ENCODE assay signal across 11 cellular contexts in the genomic region with DNA sequence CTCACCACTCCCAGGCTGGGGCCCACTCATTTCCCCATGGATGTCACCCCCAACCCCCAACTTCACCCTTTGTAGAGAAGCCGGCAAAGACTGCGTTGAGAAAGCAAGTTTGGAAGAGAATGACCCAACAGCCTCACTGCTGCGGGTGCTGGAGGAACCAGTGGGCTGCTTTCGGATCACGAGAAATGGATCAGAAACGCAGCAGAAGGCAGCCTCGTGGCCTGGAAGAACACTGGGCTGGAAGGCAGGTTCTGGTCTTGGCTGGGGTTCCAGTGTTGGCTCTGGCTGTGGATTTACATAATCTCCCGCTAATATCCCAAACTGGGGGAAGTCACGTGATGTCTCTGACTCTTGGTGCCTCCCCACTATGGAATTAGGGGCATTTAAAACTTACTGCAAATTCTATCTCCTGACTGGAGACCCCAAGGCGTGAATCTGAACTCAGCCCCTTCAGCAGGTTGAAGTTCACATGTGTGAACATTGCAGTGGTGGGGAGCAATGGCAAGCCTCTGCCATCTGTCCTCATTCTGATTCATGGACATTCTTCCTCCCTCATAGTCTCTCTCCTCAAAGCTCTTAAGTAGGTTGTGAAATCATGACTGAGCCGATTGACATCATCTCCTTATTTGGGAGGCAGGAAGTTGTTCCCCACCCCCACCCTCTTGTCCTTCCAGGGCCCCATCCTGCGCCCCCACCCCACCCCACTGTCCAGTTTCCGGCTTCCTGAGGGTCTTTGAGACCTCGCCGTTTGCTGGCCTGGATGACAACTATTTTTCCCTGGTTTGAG. TPM values are rescaled to one million over a fixed set of nuclear protein-coding genes. Genes with fewer than 3 reads are reported as not detected.
DNase-seq lines count a peak whose midpoint lies in the region; ATAC-seq and TF ChIP-seq lines count a peak whose summit lies in the region.
"Had no signal": no experiment of that assay in that cellular context is flagged by ENCODE, and none has a peak within 500 bp of the region (broad histone marks: within the 10 kb centered on the region; RNA-seq: fewer than 3 reads in every experiment).

No MANE protein-coding gene starts in this region.

- no peaks in the 10 kb centered on the region for H3K9me3 Mint-ChIP-seq in activated T-helper 1 cell treated with anti-CD3 and anti-CD28 coated beads, Interleukin-12 subunit alpha, Interleukin-12 subunit beta, Interleukin-2, Interleukin-4 antibody, amounts not matched to agents 30 ng/mL and 10 ng/mL and 1 ng/mL, durations not matched to agents 14 hours and 24 hours and 36 hours
- H3K9me3 Mint-ChIP-seq: activated T-cell treated with anti-CD3 and anti-CD28 coated beads, Interleukin-2, amount 50 U/mL, for 4 hours had no signal

- peaks cover 6% of the 10 kb centered on the region for H3K27me3 Mint-ChIP-seq in activated T-helper 1 cell treated with anti-CD3 and anti-CD28 coated beads, Interleukin-12 subunit alpha, Interleukin-12 subunit beta, Interleukin-2, Interleukin-4 antibody, amounts not matched to agents 30 ng/mL and 10 ng/mL and 1 ng/mL, durations not matched to agents 14 hours and 24 hours and 36 hours (ENCODE audit: insufficient read depth)

- DNase-seq in EL (peak; percentile 75), WERI-Rb-1 (peak; percentile 51), Right ventricle myocardium inferior (ENCODE audit: missing footprints) (peak; percentile 81), NCI-H748 (lab: John Stamatoyannopoulos, UW; ENCODE audit: unreplicated experiment) (no peak), Karpas-422 (no peak)
- DNase-seq in stimulated activated naive CD4-positive, alpha-beta T cell treated with Interleukin-2 at 50 U/mL for 16 hours (lab: John Stamatoyannopoulos, UW) = no peak
- DNase-seq in activated T-helper 1 cell treated with anti-CD3 and anti-CD28 coated beads, Interleukin-12 subunit alpha, Interleukin-12 subunit beta, Interleukin-2, Interleukin-4 antibody, amounts not matched to agents 30 ng/mL and 10 ng/mL and 1 ng/mL, durations not matched to agents 14 hours and 24 hours and 36 hours (ENCODE audit: low spot score) = no peak
- DNase-seq: activated T-cell treated with anti-CD3 and anti-CD28 coated beads, Interleukin-2, amount 50 U/mL, for 4 hours; Caco-2 had no signal

- H3K27ac ChIP-seq in WERI-Rb-1 = peak overlapping the region; percentile 60
- peak overlapping the region; percentile 59 for H3K27ac ChIP-seq in parathyroid adenoma
- no peak overlapping the region for H3K27ac ChIP-seq in Karpas-422 (ENCODE audit: low read length)

- H3K27ac Mint-ChIP-seq in activated T-helper 1 cell treated with anti-CD3 and anti-CD28 coated beads, Interleukin-12 subunit alpha, Interleukin-12 subunit beta, Interleukin-2, Interleukin-4 antibody, amounts not matched to agents 30 ng/mL and 10 ng/mL and 1 ng/mL, durations not matched to agents 14 hours and 24 hours and 36 hours = no peak overlapping the region

- intact Hi-C loops in Right ventricle myocardium inferior (cut with DNase I) = loop anchor here (5.0 kb wide), 1 partner anchor 47 kb away; no protein-coding TSS in a partner anchor
- intact Hi-C loops in activated T-helper 1 cell treated with anti-CD3 and anti-CD28 coated beads, Interleukin-12 subunit alpha, Interleukin-12 subunit beta, Interleukin-2, Interleukin-4 antibody, amounts not matched to agents 30 ng/mL and 10 ng/mL and 1 ng/mL, durations not matched to agents 14 hours and 24 hours and 36 hours (cut with micrococcal nuclease) = no loop called here

- ATAC-seq in Right ventricle myocardium inferior = peak; percentile 81
- ATAC-seq: activated T-cell treated with anti-CD3 and anti-CD28 coated beads, Interleukin-2, amount 50 U/mL, for 4 hours had no signal

- peaks cover 2% of the 10 kb centered on the region for H3K9me3 ChIP-seq in WERI-Rb-1 (ENCODE audit: severe bottlenecking)
- H3K9me3 ChIP-seq in parathyroid adenoma (ENCODE audit: control insufficient read depth, low read length) = no peaks in the 10 kb centered on the region
- H3K9me3 ChIP-seq in Karpas-422 (ENCODE audit: low read length) = no peaks in the 10 kb centered on the region
- H3K9me3 ChIP-seq: Caco-2 had no signal

- no peaks in the 10 kb centered on the region for H3K4me1 ChIP-seq in parathyroid adenoma
- H3K4me1 ChIP-seq in Karpas-422 (ENCODE audit: low read length) = no peaks in the 10 kb centered on the region
- H3K4me1 ChIP-seq: Caco-2 had no signal

- H3K36me3 ChIP-seq in WERI-Rb-1 (no peaks in the 10 kb centered on the region), parathyroid adenoma (ENCODE audit: control insufficient read depth, insufficient read depth, low read length) (no peaks in the 10 kb centered on the region), Karpas-422 (ENCODE audit: insufficient read depth, low read length) (no peaks in the 10 kb centered on the region)

- no peak overlapping the region for H3K4me3 Mint-ChIP-seq in activated T-helper 1 cell treated with anti-CD3 and anti-CD28 coated beads, Interleukin-12 subunit alpha, Interleukin-12 subunit beta, Interleukin-2, Interleukin-4 antibody, amounts not matched to agents 30 ng/mL and 10 ng/mL and 1 ng/mL, durations not matched to agents 14 hours and 24 hours and 36 hours
- H3K4me3 Mint-ChIP-seq: activated T-cell treated with anti-CD3 and anti-CD28 coated beads, Interleukin-2, amount 50 U/mL, for 4 hours had no signal

- H4K20me1 ChIP-seq in Karpas-422 (ENCODE audit: insufficient read depth, low read depth, low read length) = no peaks in the 10 kb centered on the region

- H3K27me3 ChIP-seq in WERI-Rb-1 (ENCODE audit: insufficient read depth, low read depth, severe bottlenecking) = no peaks in the 10 kb centered on the region
- no peaks in the 10 kb centered on the region for H3K27me3 ChIP-seq in parathyroid adenoma (ENCODE audit: control insufficient read depth, insufficient read depth, low read length)
- no peaks in the 10 kb centered on the region for H3K27me3 ChIP-seq in Karpas-422 (ENCODE audit: low read length)

- H3K4me3 ChIP-seq in WERI-Rb-1 (ENCODE audit: low read depth, low read length) (no peak overlapping the region), parathyroid adenoma (ENCODE audit: low read depth, low read length) (no peak overlapping the region), Karpas-422 (ENCODE audit: low read length) (no peak overlapping the region)
- H3K4me3 ChIP-seq: skin epidermis had no signal

- TF ChIP-seq CTCF in WERI-Rb-1 (IDR thresholded peaks at IDR 0.05; ENCODE audit: low read depth, low read length) = no peak
- no peak for TF ChIP-seq CTCF in parathyroid adenoma (IDR thresholded peaks at IDR 0.05)

- no peak overlapping the region for H3K9ac ChIP-seq in parathyroid adenoma
- H3K9ac ChIP-seq in Karpas-422 (ENCODE audit: low read length) = no peak overlapping the region

- H3K36me3 Mint-ChIP-seq in activated T-helper 1 cell treated with anti-CD3 and anti-CD28 coated beads, Interleukin-12 subunit alpha, Interleukin-12 subunit beta, Interleukin-2, Interleukin-4 antibody, amounts not matched to agents 30 ng/mL and 10 ng/mL and 1 ng/mL, durations not matched to agents 14 hours and 24 hours and 36 hours (ENCODE audit: low read depth) = no peaks in the 10 kb centered on the region

- H2AFZ ChIP-seq in parathyroid adenoma = no peak overlapping the region
- H2AFZ ChIP-seq in Karpas-422 (ENCODE audit: low read length) = no peak overlapping the region

- H3K79me2 ChIP-seq in parathyroid adenoma (no peaks in the 10 kb centered on the region), Karpas-422 (ENCODE audit: low read length) (no peaks in the 10 kb centered on the region)

- H3K9me2 ChIP-seq in Karpas-422 (replicated peaks; ENCODE audit: insufficient read depth, low read length) = no peaks in the 10 kb centered on the region

- no peaks in the 10 kb centered on the region for H3K4me1 Mint-ChIP-seq in activated T-helper 1 cell treated with anti-CD3 and anti-CD28 coated beads, Interleukin-12 subunit alpha, Interleukin-12 subunit beta, Interleukin-2, Interleukin-4 antibody, amounts not matched to agents 30 ng/mL and 10 ng/mL and 1 ng/mL, durations not matched to agents 14 hours and 24 hours and 36 hours (ENCODE audit: low read depth)

- no peak overlapping the region for H3K4me2 ChIP-seq in parathyroid adenoma (ENCODE audit: low read length)
- no peak overlapping the region for H3K4me2 ChIP-seq in Karpas-422 (ENCODE audit: low read depth, low read length, poor library complexity, severe bottlenecking)

RNA-seq across cellular contexts. Expression of gene TIMP3, which starts 37.0 kb away (rescaled TPM):
- total RNA-seq in Right ventricle myocardium inferior = 288 TPM
- not detected in 2 replicates for total RNA-seq in activated T-helper 1 cell treated with anti-CD3 and anti-CD28 coated beads, Interleukin-12 subunit alpha, Interleukin-12 subunit beta, Interleukin-2, Interleukin-4 antibody, amounts not matched to agents 30 ng/mL and 10 ng/mL and 1 ng/mL, durations not matched to agents 14 hours and 24 hours and 36 hours
- not detected in 2 replicates for total RNA-seq in Karpas-422 (2014; rRNA removed; shearing (Covaris generic); ENCODE audit: low replicate concordance)

Comparison
In these comparisons a context has a peak if more than half of its experiments do, and no peak if none do; other contexts are left out.
1. DNase-seq: peak in EL (single experiment), WERI-Rb-1 (single experiment) and Right ventricle myocardium inferior (single experiment); none in stimulated activated naive CD4-positive, alpha-beta T cell treated with Interleukin-2 at 50 U/mL for 16 hours (single experiment), NCI-H748 (single experiment), activated T-helper 1 cell treated with anti-CD3 and anti-CD28 coated beads, Interleukin-12 subunit alpha, Interleukin-12 subunit beta, Interleukin-2, Interleukin-4 antibody, amounts not matched to agents 30 ng/mL and 10 ng/mL and 1 ng/mL, durations not matched to agents 14 hours and 24 hours and 36 hours (single experiment) and Karpas-422 (single experiment).
2. RNA of gene TIMP3, which starts 37.0 kb away (total RNA-seq): 288 TPM in Right ventricle myocardium inferior (single experiment); not detected in activated T-helper 1 cell treated with anti-CD3 and anti-CD28 coated beads, Interleukin-12 subunit alpha, Interleukin-12 subunit beta, Interleukin-2, Interleukin-4 antibody, amounts not matched to agents 30 ng/mL and 10 ng/mL and 1 ng/mL, durations not matched to agents 14 hours and 24 hours and 36 hours and not detected in Karpas-422; every median in the first group is over 100 times any median in the second.